ENCODE assay signal across 1 cellular context in genomic region chr3:184135149-184135910, GRCh38.
TF ChIP-seq lines count a peak whose summit lies in the region.

EIF2B5 (plus strand) TSS chr3:184135358; CDS start chr3:184135386, 28 bp downstream.

TF ChIP-seq in HEK293, 187 proteins besides CTCF, POLR2A, EP300 and RAD21 (continued from another document):
- TF ChIP-seq ZNF449 (tag by site-specific recombination; IDR thresholded peaks at IDR 0.05) (no peak), ZNF701 (tag by site-specific recombination; IDR thresholded peaks at IDR 0.05) (no peak), ZNF132 (tag by site-specific recombination; IDR thresholded peaks at IDR 0.05; ENCODE audit: borderline replicate concordance) (no peak), ZSCAN16 (tag by site-specific recombination; IDR thresholded peaks at IDR 0.05) (no peak), ZNF639 (tag by site-specific recombination; IDR thresholded peaks at IDR 0.05) (0 out of 2 replicates have a peak, but pooled peaks have one; percentile 37), KLF8 (tag by site-specific recombination; IDR thresholded peaks at IDR 0.05) (peak; percentile 55; the same call in 1 of the 2 replicates), ZNF404 (tag by site-specific recombination; IDR thresholded peaks at IDR 0.05) (no peak), OSR2 (tag by site-specific recombination; IDR thresholded peaks at IDR 0.05) (peak; percentile 86), ZSCAN5A (tag by site-specific recombination; IDR thresholded peaks at IDR 0.05) (no peak), ZNF660 (tag by site-specific recombination; IDR thresholded peaks at IDR 0.05) (peak; percentile 92), ZNF391 (tag by site-specific recombination; IDR thresholded peaks at IDR 0.05; ENCODE audit: borderline replicate concordance, low read depth) (peak; percentile 38; the same call in 1 of the 2 replicates), GLIS2 (tag by site-specific recombination; IDR thresholded peaks at IDR 0.05) (peak; percentile 77), SCRT1 (tag by site-specific recombination; IDR thresholded peaks at IDR 0.05; ENCODE audit: borderline replicate concordance) (no peak), ZNF426 (tag by site-specific recombination; IDR thresholded peaks at IDR 0.05) (no peak), ZNF518A (tag by site-specific recombination; conservative IDR thresholded peaks at IDR 0.05; ENCODE audit: low read depth) (0 out of 2 replicates have a peak, but pooled peaks have one; percentile 30), ZNF837 (tag by site-specific recombination; IDR thresholded peaks at IDR 0.05) (no peak)
